In the genomic region with DNA sequence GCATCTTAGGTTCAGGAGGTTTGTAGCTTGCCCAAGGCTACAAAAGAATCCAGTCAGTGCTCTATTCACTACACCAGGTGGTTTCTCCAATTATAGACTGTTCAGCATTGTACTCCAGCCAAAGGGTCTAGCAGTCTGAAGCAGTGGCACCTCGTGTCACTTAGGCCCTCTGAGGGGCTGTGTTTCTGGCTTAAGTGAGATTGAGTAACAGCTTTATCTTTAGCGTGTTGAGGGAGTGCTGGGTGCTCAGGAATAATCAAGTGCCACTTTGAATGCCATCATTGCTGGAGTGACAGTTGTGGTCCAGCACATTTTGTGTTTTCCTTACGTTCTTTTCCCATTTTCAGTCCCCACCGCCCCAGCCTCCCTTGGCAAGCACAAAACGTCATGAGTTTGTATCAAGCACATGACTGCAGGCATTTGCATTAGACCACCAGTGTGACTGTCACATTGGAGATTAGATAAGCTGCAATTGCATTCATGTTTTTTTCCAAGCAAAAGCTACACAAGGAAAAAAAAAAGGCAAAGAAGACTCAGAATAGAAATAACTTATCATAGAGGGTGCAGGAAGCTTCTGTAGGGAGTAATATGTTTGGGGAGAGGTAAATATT, we compare ENCODE assay signal across 13 cellular contexts. TPM values are rescaled to one million over a fixed set of nuclear protein-coding genes. Genes with fewer than 3 reads are reported as not detected.
A peak's percentile ranks its signal among the peaks of the same experiment; 100 is the strongest.
DNase-seq lines count a peak whose midpoint lies in the region; ATAC-seq and TF ChIP-seq lines count a peak whose summit lies in the region.
"Had no signal": no experiment of that assay in that cellular context is flagged by ENCODE, and none has a peak within 500 bp of the region (broad histone marks: within the 10 kb centered on the region; RNA-seq: fewer than 3 reads in every experiment).

No MANE protein-coding gene starts in this region.

- POLR2A ChIA-PET in HEK293T (lab: Yijun Ruan, JAX): no interaction called here

- H3K4me3 ChIP-seq in esophagus squamous epithelium (no peak overlapping the region), muscle layer of duodenum (ENCODE audit: low read depth in 1 of 2, low read length in 2 of 2) (no peak overlapping the region)
- H3K4me3 ChIP-seq: BLaER1, neural progenitor cell, SJCRH30 had no signal

- BruUV-seq in Calu3 (replicated peaks; lab: Mats Ljungman, UMichigan): no TSS peak

- peaks cover 30% of the 10 kb centered on the region for H3K36me3 Mint-ChIP-seq in Calu3 (ENCODE audit: insufficient read depth, unreplicated experiment)

- H3K9me3 ChIP-seq in esophagus squamous epithelium: no peaks in the 10 kb centered on the region
- no peaks in the 10 kb centered on the region for H3K9me3 ChIP-seq in muscle layer of duodenum (ENCODE audit: control insufficient read depth in 1 of 2, low read length in 2 of 2)
- H3K9me3 ChIP-seq: BLaER1, SJCRH30 had no signal

- CTCF ChIA-PET in Calu3 (lab: Charles Lee) (interaction anchor here (1.2 to 1.9 kb wide), 3 partner anchors 10 to 22 kb away, joined by 5 to 10 read pairs (median 6); no protein-coding TSS in a partner anchor), HEK293T (lab: Yijun Ruan, JAX) (interaction anchor here (0.6 to 1.6 kb wide), 2 partner anchors 15 to 169 kb away, joined by 3 to 12 read pairs; no protein-coding TSS in a partner anchor)

- intact Hi-C loops in Calu3 (cut with micrococcal nuclease; ENCODE audit: unreplicated experiment): loop anchor here (2.0 kb wide), 1 partner anchor 53 kb away; no protein-coding TSS in a partner anchor
- intact Hi-C loops in esophagus squamous epithelium (cut with DNase I): no loop called here

- 75 to 86% methylated on average over 5 of the region's 5 CpGs for WGBS in esophagus squamous epithelium, 2 donors

- no peak for TF ChIP-seq CTCF in Calu3 (IDR thresholded peaks at IDR 0.05; ENCODE audit: unreplicated experiment)
- TF ChIP-seq CTCF in esophagus squamous epithelium (IDR thresholded peaks at IDR 0.05): no peak

- H3K36me3 ChIP-seq in esophagus squamous epithelium (peaks cover 0 to 31% (median 9%) of the 10 kb centered on the region in 3 donors), muscle layer of duodenum (ENCODE audit: control insufficient read depth in 1 of 2, insufficient read depth in 2 of 2, low read length in 2 of 2) (peaks cover 10 to 21% of the 10 kb centered on the region in 2 donors)
- H3K36me3 ChIP-seq: neural progenitor cell, SJCRH30 had no signal

- no peaks in the 10 kb centered on the region for H3K9me3 Mint-ChIP-seq in Calu3 (ENCODE audit: low read depth, unreplicated experiment)
- H3K9me3 Mint-ChIP-seq: neural progenitor cell had no signal

- H3K27ac Mint-ChIP-seq in Calu3 (ENCODE audit: unreplicated experiment): peak overlapping the region; percentile 99
- H3K27ac Mint-ChIP-seq: neural progenitor cell had no signal

- H3K27ac ChIP-seq in esophagus squamous epithelium (peak overlapping the region in 3 of 4 donors; percentile 23 to 42 (median 42)), muscle layer of duodenum (ENCODE audit: low read length) (peak overlapping the region; percentile 28)
- H3K27ac ChIP-seq: BLaER1, HL-60, neural progenitor cell, SJCRH30 had no signal

- H3K4me3 Mint-ChIP-seq in Calu3 (ENCODE audit: low read depth, unreplicated experiment): no peak overlapping the region
- H3K4me3 Mint-ChIP-seq: neural progenitor cell had no signal

- no peak for ATAC-seq in GM19351 (IDR thresholded peaks at IDR 0.05; ENCODE audit: unreplicated experiment)

- no peak for TF ChIP-seq POLR2A in esophagus squamous epithelium (IDR thresholded peaks at IDR 0.05)

- no peaks in the 10 kb centered on the region for H3K27me3 Mint-ChIP-seq in Calu3 (ENCODE audit: unreplicated experiment)

- H3K27me3 ChIP-seq in esophagus squamous epithelium: no peaks in the 10 kb centered on the region
- H3K27me3 ChIP-seq in muscle layer of duodenum (ENCODE audit: low read depth, low read length): no peaks in the 10 kb centered on the region
- H3K27me3 ChIP-seq: BLaER1, neural progenitor cell, SJCRH30 had no signal

- DNase-seq in Calu3 (no peak), NCI-H146 treated with DMSO at 0.1 percent for 48 hours (lab: John Stamatoyannopoulos, UW; ENCODE audit: unreplicated experiment) (peak; percentile 15), esophagus squamous epithelium (lab: John Stamatoyannopoulos, UW) (no peak), HEK293T (ENCODE audit: extremely low spot score) (no peak), cerebellar cortex (ENCODE audit: low spot score) (no peak), SHP77 treated with DMSO at 0.1 percent for 48 hours (lab: John Stamatoyannopoulos, UW) (no peak)
- DNase-seq: activated CD4-positive, alpha-beta T cell treated with anti-CD3 and anti-CD28 coated beads for 1 hour; SJCRH30 had no signal

- peaks cover 75% of the 10 kb centered on the region for H3K4me1 Mint-ChIP-seq in Calu3 (ENCODE audit: low read depth, unreplicated experiment)
- H3K4me1 Mint-ChIP-seq: neural progenitor cell had no signal

- H3K4me1 ChIP-seq in esophagus squamous epithelium (peaks cover 4 to 53% (median 32%) of the 10 kb centered on the region in 3 donors), muscle layer of duodenum (ENCODE audit: control insufficient read depth in 1 of 2, insufficient read depth in 2 of 2, low read length in 2 of 2) (peaks cover 16 to 25% of the 10 kb centered on the region in 2 donors)
- H3K4me1 ChIP-seq: neural progenitor cell, SJCRH30 had no signal

TF ChIP-seq in HEK293T, 16 proteins besides CTCF, POLR2A, EP300 and RAD21:
- no peak for TF ChIP-seq LEF1 (IDR thresholded peaks at IDR 0.05; ENCODE audit: borderline replicate concordance)
- no peak for TF ChIP-seq L3MBTL2 (conservative IDR thresholded peaks at IDR 0.05)
- no peak for TF ChIP-seq ELF4 (IDR thresholded peaks at IDR 0.05)
- TF ChIP-seq PKNOX1 (IDR thresholded peaks at IDR 0.05): no peak
- TF ChIP-seq ARNT (IDR thresholded peaks at IDR 0.05): no peak
- TF ChIP-seq FOXM1 (IDR thresholded peaks at IDR 0.05; ENCODE audit: borderline replicate concordance): no peak
- no peak for TF ChIP-seq NFRKB (IDR thresholded peaks at IDR 0.05)
- no peak for TF ChIP-seq TARDBP (IDR thresholded peaks at IDR 0.05)
- no peak for TF ChIP-seq CTBP1 (IDR thresholded peaks at IDR 0.05; ENCODE audit: borderline replicate concordance)
- no peak for TF ChIP-seq BHLHE40 (IDR thresholded peaks at IDR 0.05; ENCODE audit: borderline replicate concordance)
- TF ChIP-seq FOXA1 (IDR thresholded peaks at IDR 0.05): no peak
- TF ChIP-seq FOXK2 (IDR thresholded peaks at IDR 0.05): no peak
- no peak for TF ChIP-seq ZNF384 (IDR thresholded peaks at IDR 0.05)
- no peak for TF ChIP-seq SP1 (IDR thresholded peaks at IDR 0.05)
- TF ChIP-seq SUZ12 (IDR thresholded peaks at IDR 0.05): no peak
- no peak for TF ChIP-seq HDGF (IDR thresholded peaks at IDR 0.05; ENCODE audit: borderline replicate concordance)

RNA-seq across cellular contexts. Expression of gene FNIP2, which starts 58.8 kb away (rescaled TPM):
- 35.3 and 38.7 TPM in 2 replicates for total RNA-seq in Calu3 (2022)
- 10 to 100 TPM in 3 of 4 donors, 1 to 10 TPM in 1; 6.0 to 28.8 (median 12.4) TPM for total RNA-seq in esophagus squamous epithelium
